In genomic region chr5:89992201-89992600, GRCh38 we compare ENCODE assay signal across 27 cellular contexts.
"Had no signal": no experiment of that assay in that cellular context is flagged by ENCODE, and none has a peak within 500 bp of the region (broad histone marks: within the 10 kb centered on the region; RNA-seq: fewer than 3 reads in every experiment).

No MANE protein-coding gene starts in this region.

- H3K27me3 ChIP-seq: left lung, pancreas, stomach, testis, thyroid gland, transverse colon, upper lobe of left lung, vagina had no signal

- H3K9me3 ChIP-seq: left lung, lower lobe of right lung, pancreas, prostate gland, stomach, testis, thyroid gland, transverse colon, upper lobe of left lung, vagina had no signal

- H3K4me3 ChIP-seq: left lung, lower lobe of right lung, pancreas, prostate gland, skin epidermis, stomach, testis, thyroid gland, transverse colon, upper lobe of left lung, vagina had no signal

- H3K36me3 ChIP-seq: left lung, lower lobe of right lung, pancreas, prostate gland, stomach, thyroid gland, transverse colon, upper lobe of left lung, vagina had no signal

- FAIRE-seq: islet of Langerhans, kidney, pancreas had no signal

- ATAC-seq: left colon; left lung; lower lobe of right lung; naive thymus-derived CD8-positive, alpha-beta T cell; pancreas; right cardiac atrium; sciatic nerve; stimulated activated naive B cell treated with anti-CD40 and anti-IgM and Interleukin-4, amounts not matched to agents 10 μg/mL and 1 μg/mL and 100 μg/mL, for 72 hours; stimulated activated naive CD8-positive, alpha-beta T cell treated with anti-CD3 and anti-CD28 coated beads, Interleukin-15, Interleukin-2, amounts not matched to agents 100 U/mL and 50 U/mL, for 24 hours had no signal

- DNase-seq: kidney; left colon; left lung; lower lobe of right lung; mammary epithelial cell; mesenchymal stem cell; naive thymus-derived CD8-positive, alpha-beta T cell; nucleus accumbens; pancreas; retina; right cardiac atrium; stimulated activated CD4-positive, alpha-beta T cell treated with anti-CD3 and anti-CD28 coated beads, Interleukin-12 subunit alpha, Interleukin-12 subunit beta, amount 100 ng/mL, for 4 hours; stimulated activated CD4-positive, alpha-beta T cell treated with anti-CD3 and anti-CD28 coated beads, Interleukin-15, amount 100 ng/mL, for 24 hours; stimulated activated CD4-positive, alpha-beta T cell treated with anti-CD3 and anti-CD28 coated beads, Interleukin-2, amount 100 ng/mL, for 24 hours; stimulated activated CD4-positive, alpha-beta T cell treated with anti-CD3 and anti-CD28 coated beads, Interleukin-4, amount 100 ng/mL, for 1 hour; stimulated activated naive B cell treated with anti-CD40 and anti-IgM and Interleukin-4, amounts not matched to agents 10 μg/mL and 1 μg/mL and 100 μg/mL, for 72 hours; stimulated activated naive CD8-positive, alpha-beta T cell treated with anti-CD3 and anti-CD28 coated beads, Interleukin-15, Interleukin-2, amounts not matched to agents 100 U/mL and 50 U/mL, for 24 hours; stomach; testis; thyroid gland; transverse colon; upper lobe of left lung had no signal

- H3K4me1 ChIP-seq: left lung, lower lobe of right lung, pancreas, prostate gland, testis, thyroid gland, upper lobe of left lung, vagina had no signal

- H3K27ac ChIP-seq: left lung, lower lobe of right lung, pancreas, prostate gland, skin epidermis, stomach, testis, thyroid gland, transverse colon, upper lobe of left lung, vagina had no signal
